3 cellular contexts compared by ENCODE assay signal in genomic region chr15:61411941-61412510, GRCh38.
TF ChIP-seq lines count a peak whose summit lies in the region.

No MANE protein-coding gene starts in this region.

TF ChIP-seq in liver, 16 proteins besides CTCF, POLR2A, EP300 and RAD21 (continued from another document):
- TF ChIP-seq MAX (IDR thresholded peaks at IDR 0.05) (no peak), YY1 (IDR thresholded peaks at IDR 0.05) (no peak), RXRA (IDR thresholded peaks at IDR 0.05) (no peak), FOXA2 (IDR thresholded peaks at IDR 0.05) (peak; percentile 58)
TF ChIP-seq in liver: peak in this region for 1.

TF ChIP-seq in HepG2, 621 proteins besides CTCF, POLR2A, EP300 and RAD21 (continued from another document):
- no peak for TF ChIP-seq FOXC1 (CRISPR knock-in tag; IDR thresholded peaks at IDR 0.05; ENCODE audit: borderline replicate concordance)
- TF ChIP-seq ZNF468 (CRISPR knock-in tag; IDR thresholded peaks at IDR 0.05) = no peak
- TF ChIP-seq RBFOX2 (IDR thresholded peaks at IDR 0.05; ENCODE audit: low read depth, low read length) = no peak

TF ChIP-seq in endothelial cell of umbilical vein, 7 proteins besides CTCF, POLR2A, EP300 and RAD21 (continued from another document):
- TF ChIP-seq GATA2 (IDR thresholded peaks at IDR 0.05; ENCODE audit: insufficient read depth, insufficient read length, low read depth, low read length) = no peak
- no peak for TF ChIP-seq JUN (IDR thresholded peaks at IDR 0.05; ENCODE audit: borderline replicate concordance, insufficient read depth, insufficient read length, low read depth)
- no peak for TF ChIP-seq POLR2AphosphoS5 (IDR thresholded peaks at IDR 0.05; ENCODE audit: insufficient read depth, low read depth, low read length)
- no peak for TF ChIP-seq MYC (IDR thresholded peaks at IDR 0.05; ENCODE audit: low read depth, low read length)
